In genomic region chr12:89513544-89513943, GRCh38 we compare ENCODE assay signal across 17 cellular contexts. TPM values are rescaled to one million over a fixed set of nuclear protein-coding genes. Genes with fewer than 3 reads are reported as not detected.
A peak's percentile ranks its signal among the peaks of the same experiment; 100 is the strongest.
DNase-seq lines count a peak whose midpoint lies in the region; ATAC-seq, FAIRE-seq and TF ChIP-seq lines count a peak whose summit lies in the region.
"Had no signal": no experiment of that assay in that cellular context is flagged by ENCODE, and none has a peak within 500 bp of the region (broad histone marks: within the 10 kb centered on the region; RNA-seq: fewer than 3 reads in every experiment).

No MANE protein-coding gene starts in this region.

- no peaks in the 10 kb centered on the region for H3K36me3 Mint-ChIP-seq in GM23338 (ENCODE audit: low read depth)
- peaks cover 27% of the 10 kb centered on the region for H3K36me3 Mint-ChIP-seq in activated CD8-positive, alpha-beta T cell treated with anti-CD3 and anti-CD28 coated beads, Interleukin-2, amount 10 ng/mL, durations not matched to agents 7 days and 5 days (ENCODE audit: low read depth)

- no peak for TF ChIP-seq POLR2A in A549 (IDR thresholded peaks at IDR 0.05; ENCODE audit: low read length)

- H3K4me1 ChIP-seq in A549 (peaks cover 25% of the 10 kb centered on the region), GM23338 (ENCODE audit: insufficient read depth) (peaks cover 17% of the 10 kb centered on the region), PC-3 (ENCODE audit: insufficient read depth, low read length) (peaks cover 10% of the 10 kb centered on the region), mesendoderm (ENCODE audit: control insufficient read depth, low read depth, low read length) (peaks cover 2% of the 10 kb centered on the region)

- H3K9me2 ChIP-seq in GM23338 (ENCODE audit: insufficient read depth), result peaks cover 20% of the 10 kb centered on the region
- H3K9me2 ChIP-seq in PC-3 (replicated peaks; ENCODE audit: low read length), result no peaks in the 10 kb centered on the region

- H4K20me1 ChIP-seq in GM23338 (replicated peaks; ENCODE audit: insufficient read depth) (no peaks in the 10 kb centered on the region), PC-3 (ENCODE audit: low read length) (no peaks in the 10 kb centered on the region)

- no peak for TF ChIP-seq RAD21 in A549 (conservative IDR thresholded peaks at IDR 0.05 in 1 of 2, IDR thresholded peaks at IDR 0.05 in 1 of 2)

- DNase-seq in A549 (ENCODE audit: low read depth in 1 of 2, low spot score in 1 of 2) (no peak), GM23338 (ENCODE audit: low spot score) (peak; percentile 10), PC-3 (no peak), mesendoderm (peak; percentile 28), hypothalamus (lab: John Stamatoyannopoulos, UW) (no peak), NCI-H1092 treated with DMSO at 0.1 percent for 48 hours (lab: John Stamatoyannopoulos, UW) (no peak)
- no peak for DNase-seq in activated CD8-positive, alpha-beta T cell treated with anti-CD3 and anti-CD28 coated beads, Interleukin-2, amount 10 ng/mL, durations not matched to agents 7 days and 5 days
- DNase-seq: CD4-positive, alpha-beta T cell; DMS153; DMS79; GF-D8; H9; IMR-90 had no signal

- H2BK15ac ChIP-seq in mesendoderm (replicated peaks; ENCODE audit: low read depth), result no peak overlapping the region

- no TSS peak for BruUV-seq in PC-3 (replicated peaks; lab: Mats Ljungman, UMichigan)

- H3K4ac ChIP-seq in mesendoderm (ENCODE audit: low read depth, low read length), result no peak overlapping the region

- H3K27ac Mint-ChIP-seq in GM23338, result no peak overlapping the region
- no peak overlapping the region for H3K27ac Mint-ChIP-seq in activated CD8-positive, alpha-beta T cell treated with anti-CD3 and anti-CD28 coated beads, Interleukin-2, amount 10 ng/mL, durations not matched to agents 7 days and 5 days
- H3K27ac Mint-ChIP-seq: CD4-positive, alpha-beta T cell; H9 had no signal

- H3K4me2 ChIP-seq in A549, result peak overlapping the region; percentile 21; the same call in 1 of the 3 replicates
- 0 out of 2 replicates have a peak overlapping the region, but pooled peaks have one; percentile 32 for H3K4me2 ChIP-seq in GM23338
- no peak overlapping the region for H3K4me2 ChIP-seq in PC-3 (ENCODE audit: low read length)
- H3K4me2 ChIP-seq in mesendoderm (ENCODE audit: low read length), result no peak overlapping the region

- H3K4me3 ChIP-seq in A549, result no peak overlapping the region
- no peak overlapping the region for H3K4me3 ChIP-seq in GM23338
- no peak overlapping the region for H3K4me3 ChIP-seq in PC-3 (ENCODE audit: low read length)
- H3K4me3 ChIP-seq in mesendoderm (ENCODE audit: low read length), result no peak overlapping the region
- H3K4me3 ChIP-seq: K562 had no signal

- no peak overlapping the region for H3K56ac ChIP-seq in mesendoderm (ENCODE audit: low read length)

- POLR2A ChIA-PET in A549 (lab: Yijun Ruan, JAX), result no interaction called here
- POLR2A ChIA-PET in PC-3 (lab: Charles Lee; ENCODE audit: unreplicated experiment), result no interaction called here
- POLR2A ChIA-PET in activated CD8-positive, alpha-beta T cell treated with anti-CD3 and anti-CD28 coated beads, Interleukin-2, amount 10 ng/mL, durations not matched to agents 7 days and 5 days (lab: Charles Lee), result no interaction called here

- H3K18ac ChIP-seq in mesendoderm (ENCODE audit: low read length), result no peak overlapping the region

- H3K79me2 ChIP-seq in GM23338 (replicated peaks; ENCODE audit: insufficient read depth) (no peaks in the 10 kb centered on the region), PC-3 (ENCODE audit: low read length) (peaks cover 11% of the 10 kb centered on the region), mesendoderm (ENCODE audit: control insufficient read depth, insufficient read depth, low read length) (no peaks in the 10 kb centered on the region)

- H4K5ac ChIP-seq in mesendoderm (ENCODE audit: low read length), result no peak overlapping the region

- H2BK5ac ChIP-seq in mesendoderm (ENCODE audit: low read length), result no peak overlapping the region

- peaks cover 2% of the 10 kb centered on the region for H3K79me1 ChIP-seq in mesendoderm (ENCODE audit: low read length)

- H2AFZ ChIP-seq in GM23338 (no peak overlapping the region), PC-3 (ENCODE audit: low read length) (no peak overlapping the region)

- H3F3A ChIP-seq in GM23338 (replicated peaks; ENCODE audit: low read depth), result no peaks in the 10 kb centered on the region
- no peaks in the 10 kb centered on the region for H3F3A ChIP-seq in PC-3 (ENCODE audit: low read length, unreplicated experiment)

- intact Hi-C loops in PC-3 (cut with micrococcal nuclease), result no loop called here

- H2AK5ac ChIP-seq in mesendoderm (ENCODE audit: low read length), result no peak overlapping the region

- H3K23ac ChIP-seq in mesendoderm (ENCODE audit: low read length), result no peak overlapping the region

- FAIRE-seq in A549 (lab: Jason Lieb, UNC), result no peak
- FAIRE-seq: H1, HTR-8/SVneo, K562 had no signal

- H4K8ac ChIP-seq in mesendoderm (ENCODE audit: low read depth, low read length), result no peak overlapping the region

- H3K27ac ChIP-seq in A549 (peak overlapping the region; percentile 20 to 25; a peak in 2 of 6 replicates), GM23338 (ENCODE audit: low read depth) (no peak overlapping the region), PC-3 (ENCODE audit: low read length) (no peak overlapping the region), mesendoderm (ENCODE audit: low read depth, low read length) (no peak overlapping the region)
- H3K27ac ChIP-seq: C4-2B had no signal

- H3K9ac ChIP-seq in PC-3 (ENCODE audit: low read length) (no peak overlapping the region), mesendoderm (ENCODE audit: low read length) (no peak overlapping the region)

- H3K27me3 ChIP-seq in GM23338 (ENCODE audit: insufficient read depth) (no peaks in the 10 kb centered on the region), PC-3 (ENCODE audit: low read length) (no peaks in the 10 kb centered on the region), mesendoderm (ENCODE audit: insufficient read depth, low read length, poor library complexity) (no peaks in the 10 kb centered on the region)

- TF ChIP-seq EP300 in A549 (IDR thresholded peaks at IDR 0.05), result no peak

- no peak overlapping the region for H3K4me3 Mint-ChIP-seq in GM23338
- H3K4me3 Mint-ChIP-seq in activated CD8-positive, alpha-beta T cell treated with anti-CD3 and anti-CD28 coated beads, Interleukin-2, amount 10 ng/mL, durations not matched to agents 7 days and 5 days, result no peak overlapping the region
- H3K4me3 Mint-ChIP-seq: CD4-positive, alpha-beta T cell; H9 had no signal

- H3K9me3 ChIP-seq in A549 (no peaks in the 10 kb centered on the region), PC-3 (ENCODE audit: low read length) (no peaks in the 10 kb centered on the region)

- CTCF ChIA-PET in A549 (lab: Yijun Ruan, JAX), result interaction anchor here (0.9 to 1.8 kb wide), 3 partner anchors 11 to 494 kb away, joined by 3 to 6 read pairs (median 4); partner anchors contain the start of gene GALNT4
- CTCF ChIA-PET in PC-3 (lab: Charles Lee), result no interaction called here
- CTCF ChIA-PET in activated CD8-positive, alpha-beta T cell treated with anti-CD3 and anti-CD28 coated beads, Interleukin-2, amount 10 ng/mL, durations not matched to agents 7 days and 5 days (lab: Charles Lee), result interaction anchor here (0.9 to 2.2 kb wide), 6 partner anchors 11 to 496 kb away, joined by 3 to 6 read pairs (median 4); partner anchors contain the start of gene GALNT4

- no peaks in the 10 kb centered on the region for H3K27me3 Mint-ChIP-seq in GM23338 (ENCODE audit: insufficient read depth, low read depth, poor library complexity)
- no peaks in the 10 kb centered on the region for H3K27me3 Mint-ChIP-seq in activated CD8-positive, alpha-beta T cell treated with anti-CD3 and anti-CD28 coated beads, Interleukin-2, amount 10 ng/mL, durations not matched to agents 7 days and 5 days (ENCODE audit: low read depth)
- H3K27me3 Mint-ChIP-seq: CD4-positive, alpha-beta T cell had no signal

- no peaks in the 10 kb centered on the region for H3K9me3 Mint-ChIP-seq in GM23338
- no peaks in the 10 kb centered on the region for H3K9me3 Mint-ChIP-seq in activated CD8-positive, alpha-beta T cell treated with anti-CD3 and anti-CD28 coated beads, Interleukin-2, amount 10 ng/mL, durations not matched to agents 7 days and 5 days (ENCODE audit: insufficient read depth)
- H3K9me3 Mint-ChIP-seq: CD4-positive, alpha-beta T cell; H9 had no signal

- H3K36me3 ChIP-seq in GM23338 (ENCODE audit: insufficient read depth), result no peaks in the 10 kb centered on the region
- H3K36me3 ChIP-seq in PC-3 (ENCODE audit: low read depth, low read length), result no peaks in the 10 kb centered on the region
- H3K36me3 ChIP-seq in mesendoderm (ENCODE audit: control insufficient read depth, insufficient read depth, low read length), result no peaks in the 10 kb centered on the region

- no peak overlapping the region for H2BK120ac ChIP-seq in mesendoderm (ENCODE audit: low read depth, low read length)

- WGBS in A549 (ENCODE audit: missing lambda C conversion rate), result 86% methylated on average over 4 of the region's 4 CpGs
- whole genome bisulfite sequencing in mesendoderm (ENCODE audit: extremely low coverage, insufficient coverage, low lambda C conversion rate), result no CpG with 5 or more reads among the region's 4 CpGs

- peaks cover 6% of the 10 kb centered on the region; the same call in 2 of the 3 replicates for H3K4me1 Mint-ChIP-seq in GM23338
- H3K4me1 Mint-ChIP-seq in activated CD8-positive, alpha-beta T cell treated with anti-CD3 and anti-CD28 coated beads, Interleukin-2, amount 10 ng/mL, durations not matched to agents 7 days and 5 days (ENCODE audit: low read depth), result peaks cover 24% of the 10 kb centered on the region

- no peak for TF ChIP-seq CTCF in A549 (IDR thresholded peaks at IDR 0.05)
- TF ChIP-seq CTCF in GM23338 (conservative IDR thresholded peaks at IDR 0.05; ENCODE audit: low read depth in 2 of 2), result no peak
- no peak for TF ChIP-seq CTCF in PC-3 (conservative IDR thresholded peaks at IDR 0.05; ENCODE audit: low read depth, low read length)

- ATAC-seq in A549 (no peak), GM23338 (peak; percentile 62), PC-3 (peak; percentile 50)
- ATAC-seq in activated CD8-positive, alpha-beta T cell treated with anti-CD3 and anti-CD28 coated beads, Interleukin-2, amount 10 ng/mL, durations not matched to agents 7 days and 5 days, result no peak
- ATAC-seq: K562 had no signal

RNA-seq across cellular contexts. Expression of gene GALNT4, which starts 11.1 kb away (rescaled TPM):
- 12.6 and 14.3 TPM in 2 replicates for polyA plus RNA-seq in A549 (2011; rRNA removed)
- polyA plus RNA-seq in A549 (2012; cell fraction: cytosol; rRNA removed), result 1.3 TPM in 2 replicates
- polyA plus RNA-seq in A549 (2012; cell fraction: nucleus; rRNA removed), result 1.1 and 1.6 TPM in 2 replicates
- polyA plus RNA-seq in A549 (2017; fragmentation: RNase III; extraction: RNeasy Plus Mini Kit Qiagen cat#74134 plus additional on column Dnase treatment), result 3.8 to 5.9 TPM (median 5.5 TPM) in 3 replicates
- 5.1 and 7.2 TPM in 2 replicates for polyA minus RNA-seq in A549 (2011; rRNA and poly(A)+ RNA removed)
- total RNA-seq in GM23338 (2014; rRNA removed; shearing (Covaris generic)), result 2.4 and 3.0 TPM in 2 replicates
- 1.1 TPM in 1 of 2 replicates, not detected in the other for polyA plus RNA-seq in GM23338 (2016; fragmentation: Nextera tagmentation; extraction: Ambion mirVana)
- total RNA-seq in PC-3 (2014; rRNA removed), result 6.8 and 8.1 TPM in 2 replicates
- polyA plus RNA-seq in mesendoderm (2013, experiment 1 of 2), result 2.2 TPM
- polyA plus RNA-seq in mesendoderm (2013, experiment 2 of 2), result 2.3 TPM
- 10 to 100 TPM; 15.4 to 16.6 TPM for total RNA-seq in activated CD8-positive, alpha-beta T cell treated with anti-CD3 and anti-CD28 coated beads, Interleukin-2, amount 10 ng/mL, durations not matched to agents 7 days and 5 days

RNA-seq across cellular contexts. Expression of gene POC1B, which starts 12.3 kb away (rescaled TPM):
- polyA plus RNA-seq in A549 (2011; rRNA removed) (36.6 and 38.6 TPM in 2 replicates), A549 (2017; fragmentation: RNase III; extraction: RNeasy Plus Mini Kit Qiagen cat#74134 plus additional on column Dnase treatment) (9.1 to 11.9 TPM (median 10.8 TPM) in 3 replicates), GM23338 (2016; fragmentation: Nextera tagmentation; extraction: Ambion mirVana) (9.0 and 11.8 TPM in 2 replicates)
- polyA plus RNA-seq in A549 (2012; cell fraction: cytosol; rRNA removed), result 4.8 and 6.4 TPM in 2 replicates
- 2.7 and 3.6 TPM in 2 replicates for polyA plus RNA-seq in A549 (2012; cell fraction: nucleus; rRNA removed)
- 27.0 and 40.8 TPM in 2 replicates for polyA minus RNA-seq in A549 (2011; rRNA and poly(A)+ RNA removed)
- 17.2 and 17.5 TPM in 2 replicates for total RNA-seq in GM23338 (2014; rRNA removed; shearing (Covaris generic))
- 21.5 and 25.0 TPM in 2 replicates for total RNA-seq in PC-3 (2014; rRNA removed)
- 8.7 TPM for polyA plus RNA-seq in mesendoderm (2013, experiment 1 of 2)
- polyA plus RNA-seq in mesendoderm (2013, experiment 2 of 2), result 9.1 TPM
- 10 to 100 TPM; 47.7 to 49.4 TPM for total RNA-seq in activated CD8-positive, alpha-beta T cell treated with anti-CD3 and anti-CD28 coated beads, Interleukin-2, amount 10 ng/mL, durations not matched to agents 7 days and 5 days

Comparison
In these comparisons a context has a peak if more than half of its experiments do, and no peak if none do; other contexts are left out.
1. ATAC-seq: peak in GM23338 (single experiment) and PC-3 (single experiment); none in A549 (0 of 2) and activated CD8-positive, alpha-beta T cell treated with anti-CD3 and anti-CD28 coated beads, Interleukin-2, amount 10 ng/mL, durations not matched to agents 7 days and 5 days (single experiment).
2. DNase-seq: peak in GM23338 (single experiment) and mesendoderm (single experiment); none in A549 (0 of 2), PC-3 (single experiment), activated CD8-positive, alpha-beta T cell treated with anti-CD3 and anti-CD28 coated beads, Interleukin-2, amount 10 ng/mL, durations not matched to agents 7 days and 5 days (single experiment), hypothalamus (0 of 51) and NCI-H1092 treated with DMSO at 0.1 percent for 48 hours (single experiment).
3. H3K27ac ChIP-seq: peak in A549 (2 of 2); none in GM23338 (single experiment), PC-3 (single experiment) and mesendoderm (single experiment).
4. H3K4me2 ChIP-seq: peak in A549 (single experiment) and GM23338 (single experiment); none in PC-3 (single experiment) and mesendoderm (single experiment).